In genomic region chr6:41894366-41895299, GRCh38 we compare ENCODE assay signal across 1 cellular context.
TF ChIP-seq lines count a peak whose summit lies in the region.

No MANE protein-coding gene starts in this region.

TF ChIP-seq in K562, 482 proteins besides CTCF, POLR2A, EP300 and RAD21 (continued from another document and continues in another):
- TF ChIP-seq, protein P1, sequence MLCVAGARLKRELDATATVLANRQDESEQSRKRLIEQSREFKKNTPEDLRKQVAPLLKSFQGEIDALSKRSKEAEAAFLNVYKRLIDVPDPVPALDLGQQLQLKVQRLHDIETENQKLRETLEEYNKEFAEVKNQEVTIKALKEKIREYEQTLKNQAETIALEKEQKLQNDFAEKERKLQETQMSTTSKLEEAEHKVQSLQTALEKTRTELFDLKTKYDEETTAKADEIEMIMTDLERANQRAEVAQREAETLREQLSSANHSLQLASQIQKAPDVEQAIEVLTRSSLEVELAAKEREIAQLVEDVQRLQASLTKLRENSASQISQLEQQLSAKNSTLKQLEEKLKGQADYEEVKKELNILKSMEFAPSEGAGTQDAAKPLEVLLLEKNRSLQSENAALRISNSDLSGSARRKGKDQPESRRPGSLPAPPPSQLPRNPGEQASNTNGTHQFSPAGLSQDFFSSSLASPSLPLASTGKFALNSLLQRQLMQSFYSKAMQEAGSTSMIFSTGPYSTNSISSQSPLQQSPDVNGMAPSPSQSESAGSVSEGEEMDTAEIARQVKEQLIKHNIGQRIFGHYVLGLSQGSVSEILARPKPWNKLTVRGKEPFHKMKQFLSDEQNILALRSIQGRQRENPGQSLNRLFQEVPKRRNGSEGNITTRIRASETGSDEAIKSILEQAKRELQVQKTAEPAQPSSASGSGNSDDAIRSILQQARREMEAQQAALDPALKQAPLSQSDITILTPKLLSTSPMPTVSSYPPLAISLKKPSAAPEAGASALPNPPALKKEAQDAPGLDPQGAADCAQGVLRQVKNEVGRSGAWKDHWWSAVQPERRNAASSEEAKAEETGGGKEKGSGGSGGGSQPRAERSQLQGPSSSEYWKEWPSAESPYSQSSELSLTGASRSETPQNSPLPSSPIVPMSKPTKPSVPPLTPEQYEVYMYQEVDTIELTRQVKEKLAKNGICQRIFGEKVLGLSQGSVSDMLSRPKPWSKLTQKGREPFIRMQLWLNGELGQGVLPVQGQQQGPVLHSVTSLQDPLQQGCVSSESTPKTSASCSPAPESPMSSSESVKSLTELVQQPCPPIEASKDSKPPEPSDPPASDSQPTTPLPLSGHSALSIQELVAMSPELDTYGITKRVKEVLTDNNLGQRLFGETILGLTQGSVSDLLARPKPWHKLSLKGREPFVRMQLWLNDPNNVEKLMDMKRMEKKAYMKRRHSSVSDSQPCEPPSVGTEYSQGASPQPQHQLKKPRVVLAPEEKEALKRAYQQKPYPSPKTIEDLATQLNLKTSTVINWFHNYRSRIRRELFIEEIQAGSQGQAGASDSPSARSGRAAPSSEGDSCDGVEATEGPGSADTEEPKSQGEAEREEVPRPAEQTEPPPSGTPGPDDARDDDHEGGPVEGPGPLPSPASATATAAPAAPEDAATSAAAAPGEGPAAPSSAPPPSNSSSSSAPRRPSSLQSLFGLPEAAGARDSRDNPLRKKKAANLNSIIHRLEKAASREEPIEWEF (CRISPR knock-in tag; IDR thresholded peaks at IDR 0.05): no peak
- TF ChIP-seq PTTG1 (tag; IDR thresholded peaks at IDR 0.05; ENCODE audit: low read depth): no peak
- no peak for TF ChIP-seq HMGXB4 (CRISPR knock-in tag; IDR thresholded peaks at IDR 0.05)
- TF ChIP-seq, protein P2, sequence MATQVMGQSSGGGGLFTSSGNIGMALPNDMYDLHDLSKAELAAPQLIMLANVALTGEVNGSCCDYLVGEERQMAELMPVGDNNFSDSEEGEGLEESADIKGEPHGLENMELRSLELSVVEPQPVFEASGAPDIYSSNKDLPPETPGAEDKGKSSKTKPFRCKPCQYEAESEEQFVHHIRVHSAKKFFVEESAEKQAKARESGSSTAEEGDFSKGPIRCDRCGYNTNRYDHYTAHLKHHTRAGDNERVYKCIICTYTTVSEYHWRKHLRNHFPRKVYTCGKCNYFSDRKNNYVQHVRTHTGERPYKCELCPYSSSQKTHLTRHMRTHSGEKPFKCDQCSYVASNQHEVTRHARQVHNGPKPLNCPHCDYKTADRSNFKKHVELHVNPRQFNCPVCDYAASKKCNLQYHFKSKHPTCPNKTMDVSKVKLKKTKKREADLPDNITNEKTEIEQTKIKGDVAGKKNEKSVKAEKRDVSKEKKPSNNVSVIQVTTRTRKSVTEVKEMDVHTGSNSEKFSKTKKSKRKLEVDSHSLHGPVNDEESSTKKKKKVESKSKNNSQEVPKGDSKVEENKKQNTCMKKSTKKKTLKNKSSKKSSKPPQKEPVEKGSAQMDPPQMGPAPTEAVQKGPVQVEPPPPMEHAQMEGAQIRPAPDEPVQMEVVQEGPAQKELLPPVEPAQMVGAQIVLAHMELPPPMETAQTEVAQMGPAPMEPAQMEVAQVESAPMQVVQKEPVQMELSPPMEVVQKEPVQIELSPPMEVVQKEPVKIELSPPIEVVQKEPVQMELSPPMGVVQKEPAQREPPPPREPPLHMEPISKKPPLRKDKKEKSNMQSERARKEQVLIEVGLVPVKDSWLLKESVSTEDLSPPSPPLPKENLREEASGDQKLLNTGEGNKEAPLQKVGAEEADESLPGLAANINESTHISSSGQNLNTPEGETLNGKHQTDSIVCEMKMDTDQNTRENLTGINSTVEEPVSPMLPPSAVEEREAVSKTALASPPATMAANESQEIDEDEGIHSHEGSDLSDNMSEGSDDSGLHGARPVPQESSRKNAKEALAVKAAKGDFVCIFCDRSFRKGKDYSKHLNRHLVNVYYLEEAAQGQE (CRISPR knock-in tag; IDR thresholded peaks at IDR 0.05; ENCODE audit: low read depth): no peak
- TF ChIP-seq ZZZ3 (IDR thresholded peaks at IDR 0.05): no peak
- TF ChIP-seq, protein P3, sequence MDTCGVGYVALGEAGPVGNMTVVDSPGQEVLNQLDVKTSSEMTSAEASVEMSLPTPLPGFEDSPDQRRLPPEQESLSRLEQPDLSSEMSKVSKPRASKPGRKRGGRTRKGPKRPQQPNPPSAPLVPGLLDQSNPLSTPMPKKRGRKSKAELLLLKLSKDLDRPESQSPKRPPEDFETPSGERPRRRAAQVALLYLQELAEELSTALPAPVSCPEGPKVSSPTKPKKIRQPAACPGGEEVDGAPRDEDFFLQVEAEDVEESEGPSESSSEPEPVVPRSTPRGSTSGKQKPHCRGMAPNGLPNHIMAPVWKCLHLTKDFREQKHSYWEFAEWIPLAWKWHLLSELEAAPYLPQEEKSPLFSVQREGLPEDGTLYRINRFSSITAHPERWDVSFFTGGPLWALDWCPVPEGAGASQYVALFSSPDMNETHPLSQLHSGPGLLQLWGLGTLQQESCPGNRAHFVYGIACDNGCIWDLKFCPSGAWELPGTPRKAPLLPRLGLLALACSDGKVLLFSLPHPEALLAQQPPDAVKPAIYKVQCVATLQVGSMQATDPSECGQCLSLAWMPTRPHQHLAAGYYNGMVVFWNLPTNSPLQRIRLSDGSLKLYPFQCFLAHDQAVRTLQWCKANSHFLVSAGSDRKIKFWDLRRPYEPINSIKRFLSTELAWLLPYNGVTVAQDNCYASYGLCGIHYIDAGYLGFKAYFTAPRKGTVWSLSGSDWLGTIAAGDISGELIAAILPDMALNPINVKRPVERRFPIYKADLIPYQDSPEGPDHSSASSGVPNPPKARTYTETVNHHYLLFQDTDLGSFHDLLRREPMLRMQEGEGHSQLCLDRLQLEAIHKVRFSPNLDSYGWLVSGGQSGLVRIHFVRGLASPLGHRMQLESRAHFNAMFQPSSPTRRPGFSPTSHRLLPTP (IDR thresholded peaks at IDR 0.05; ENCODE audit: borderline replicate concordance, extremely low read depth, insufficient read length): no peak
- no peak for TF ChIP-seq HCFC1 (IDR thresholded peaks at IDR 0.05; ENCODE audit: low read depth, low read length)
- no peak for TF ChIP-seq CAMTA2 (CRISPR knock-in tag; conservative IDR thresholded peaks at IDR 0.05)
- TF ChIP-seq MYC (IDR thresholded peaks at IDR 0.05; ENCODE audit: low read depth, low read length): no peak
- no peak for TF ChIP-seq MYC (CRISPR knock-in tag; IDR thresholded peaks at IDR 0.05; ENCODE audit: borderline replicate concordance, low read depth)
- TF ChIP-seq MECOM (CRISPR knock-in tag; IDR thresholded peaks at IDR 0.05): no peak
- TF ChIP-seq EHMT2 (IDR thresholded peaks at IDR 0.05): peak; percentile 39; the same call in 1 of the 2 replicates
- no peak for TF ChIP-seq MED1 (CRISPR knock-in tag; IDR thresholded peaks at IDR 0.05; ENCODE audit: borderline replicate concordance)
- no peak for TF ChIP-seq CHD7 (IDR thresholded peaks at IDR 0.05; ENCODE audit: low read depth, low read length)
- no peak for TF ChIP-seq CBX2 (IDR thresholded peaks at IDR 0.05; ENCODE audit: insufficient read depth, low read length, poor library complexity, severe bottlenecking)
- no peak for TF ChIP-seq ZNF354B (CRISPR knock-in tag; IDR thresholded peaks at IDR 0.05)
- no peak for TF ChIP-seq YY1 (IDR thresholded peaks at IDR 0.05; ENCODE audit: borderline replicate concordance in 1 of 3, control insufficient read depth in 1 of 3, extremely low read depth in 1 of 3, insufficient read depth in 3 of 3, insufficient read length in 1 of 3, insufficient replicate concordance in 2 of 3, low read depth in 1 of 3, low read length in 2 of 3)
- no peak for TF ChIP-seq ATF1 (CRISPR knock-in tag; IDR thresholded peaks at IDR 0.05)
- TF ChIP-seq ATF1 (tag; IDR thresholded peaks at IDR 0.05): no peak
- TF ChIP-seq ZBTB1 (CRISPR knock-in tag; IDR thresholded peaks at IDR 0.05; ENCODE audit: borderline replicate concordance, low read depth): no peak
- TF ChIP-seq, protein P4, sequence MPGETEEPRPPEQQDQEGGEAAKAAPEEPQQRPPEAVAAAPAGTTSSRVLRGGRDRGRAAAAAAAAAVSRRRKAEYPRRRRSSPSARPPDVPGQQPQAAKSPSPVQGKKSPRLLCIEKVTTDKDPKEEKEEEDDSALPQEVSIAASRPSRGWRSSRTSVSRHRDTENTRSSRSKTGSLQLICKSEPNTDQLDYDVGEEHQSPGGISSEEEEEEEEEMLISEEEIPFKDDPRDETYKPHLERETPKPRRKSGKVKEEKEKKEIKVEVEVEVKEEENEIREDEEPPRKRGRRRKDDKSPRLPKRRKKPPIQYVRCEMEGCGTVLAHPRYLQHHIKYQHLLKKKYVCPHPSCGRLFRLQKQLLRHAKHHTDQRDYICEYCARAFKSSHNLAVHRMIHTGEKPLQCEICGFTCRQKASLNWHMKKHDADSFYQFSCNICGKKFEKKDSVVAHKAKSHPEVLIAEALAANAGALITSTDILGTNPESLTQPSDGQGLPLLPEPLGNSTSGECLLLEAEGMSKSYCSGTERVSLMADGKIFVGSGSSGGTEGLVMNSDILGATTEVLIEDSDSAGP (CRISPR knock-in tag; IDR thresholded peaks at IDR 0.05): no peak
- no peak for TF ChIP-seq GABPB2 (CRISPR knock-in tag; conservative IDR thresholded peaks at IDR 0.05)
- no peak for TF ChIP-seq NR0B1 (IDR thresholded peaks at IDR 0.05; ENCODE audit: partially characterized antibody)
